In genomic region chr2:6770006-6770405, GRCh38 we compare ENCODE assay signal across 22 cellular contexts.
"Had no signal": no experiment of that assay in that cellular context is flagged by ENCODE, and none has a peak within 500 bp of the region (broad histone marks: within the 10 kb centered on the region; RNA-seq: fewer than 3 reads in every experiment).

No MANE protein-coding gene starts in this region.

- H3K4me3 ChIP-seq: MG63, SJCRH30 had no signal

- H3K27ac ChIP-seq: SJCRH30 had no signal

- H3K27me3 ChIP-seq: MG63, SJCRH30 had no signal

- H3K36me3 ChIP-seq: MG63, SJCRH30 had no signal

- H3K4me1 ChIP-seq: SJCRH30 had no signal

- DNase-seq: IMR-90; Karpas-422; KG1; MG63; NCI-H1092; NCI-H1105 treated with DMSO at 0.1 percent for 48 hours; NCI-H1417 treated with DMSO at 0.1 percent for 48 hours; NCI-H146; NCI-H1694 treated with DMSO at 0.1 percent for 48 hours; NCI-H1930; NCI-H2081; NCI-H2107; NCI-H2227 treated with DMSO at 0.1 percent for 48 hours; NCI-H524; NCI-H526 treated with DMSO at 0.1 percent for 48 hours; NCI-H748 treated with DMSO at 0.1 percent for 48 hours; NK-92 treated with Interleukin-12 subunit alpha and Interleukin-12 subunit beta, amount 100 ng/mL, for 24 hours; PC-3; SHP77 treated with DMSO at 0.1 percent for 48 hours; SJCRH30; SW 1271; T-cell had no signal

- H3K9me3 ChIP-seq: MG63, SJCRH30 had no signal
